Comparison of ENCODE assay signal across 2 cellular contexts in genomic region chr6:154931741-154932424, GRCh38.
A peak's percentile ranks its signal among the peaks of the same experiment; 100 is the strongest.
TF ChIP-seq lines count a peak whose summit lies in the region.

No MANE protein-coding gene starts in this region.

TF ChIP-seq in GM23338, 12 proteins besides CTCF, POLR2A, EP300 and RAD21:
- no peak for TF ChIP-seq ETS1 (IDR thresholded peaks at IDR 0.05)
- TF ChIP-seq ZNF462 (CRISPR knock-in tag; IDR thresholded peaks at IDR 0.05): 0 out of 2 replicates have a peak, but pooled peaks have one; percentile 37

TF ChIP-seq in H1, 55 proteins besides CTCF, POLR2A, EP300 and RAD21:
- TF ChIP-seq TEAD4 (IDR thresholded peaks at IDR 0.05; ENCODE audit: low read depth, low read length): peak; percentile 90
- TF ChIP-seq SP1 (IDR thresholded peaks at IDR 0.05; ENCODE audit: low read depth, low read length): no peak
- no peak for TF ChIP-seq RBBP5 (IDR thresholded peaks at IDR 0.05; ENCODE audit: borderline replicate concordance, low read depth, low read length)
